In the genomic region with DNA sequence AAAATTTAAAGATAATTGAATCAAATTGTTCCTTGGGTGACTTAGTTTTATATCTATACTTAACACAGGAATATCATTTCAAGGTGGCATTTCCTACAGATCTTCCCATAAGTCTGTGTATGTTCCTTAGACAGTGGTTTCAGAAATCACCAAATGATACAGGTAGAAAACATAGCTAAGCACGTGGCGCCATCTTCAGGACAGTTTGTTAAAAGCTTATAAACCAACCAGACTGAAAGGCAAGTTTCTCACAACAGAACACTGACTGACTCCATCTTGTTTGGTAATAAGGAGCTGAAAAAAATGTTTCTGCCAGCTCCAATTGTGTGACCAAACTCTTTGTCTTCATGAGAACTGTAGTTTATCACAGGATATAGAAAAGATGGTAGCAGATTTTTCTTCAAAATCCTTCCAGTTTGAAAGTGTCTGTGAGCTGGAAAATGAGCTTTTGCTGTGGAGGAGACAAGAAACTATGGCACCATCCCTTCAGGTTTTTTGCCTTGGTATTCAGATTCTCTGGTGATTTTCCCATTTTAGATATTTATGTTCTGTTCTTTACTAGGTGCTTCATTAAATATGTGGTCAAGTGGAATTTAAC, we compare ENCODE assay signal across 8 cellular contexts. TPM values are rescaled to one million over a fixed set of nuclear protein-coding genes. Genes with fewer than 3 reads are reported as not detected.
DNase-seq lines count a peak whose midpoint lies in the region; ATAC-seq and TF ChIP-seq lines count a peak whose summit lies in the region.

No MANE protein-coding gene starts in this region.

- no peak overlapping the region for H3K4me2 ChIP-seq in mesendoderm (ENCODE audit: low read length)

- H2BK120ac ChIP-seq in mesendoderm (ENCODE audit: low read depth, low read length) = no peak overlapping the region

- H3K9me3 Mint-ChIP-seq in CD4-positive, alpha-beta T cell = no peaks in the 10 kb centered on the region
- H3K9me3 Mint-ChIP-seq in activated CD4-positive, alpha-beta memory T cell treated with anti-CD3 and anti-CD28 coated beads for 36 hours = no peaks in the 10 kb centered on the region

- no peak overlapping the region for H3K9ac ChIP-seq in mesendoderm (ENCODE audit: low read length)

- no peaks in the 10 kb centered on the region for H3K79me2 ChIP-seq in mesendoderm (ENCODE audit: control insufficient read depth, insufficient read depth, low read length)

- CTCF ChIA-PET in CD4-positive, alpha-beta T cell (lab: Charles Lee) = interaction anchor here (0.6 to 1.5 kb wide), 5 partner anchors 19 to 656 kb away, joined by 3 to 7 read pairs (median 3); no protein-coding TSS in a partner anchor
- CTCF ChIA-PET in activated CD4-positive, alpha-beta memory T cell treated with anti-CD3 and anti-CD28 coated beads for 36 hours (lab: Charles Lee) = interaction anchor here (0.6 to 3.9 kb wide), 60 partner anchors 8 to 1592 kb away, joined by 3 to 36 read pairs (median 5); a partner anchor contains a TSS

- peak; percentile 72 for TF ChIP-seq CTCF in CD4-positive, alpha-beta T cell (IDR thresholded peaks at IDR 0.05)
- TF ChIP-seq CTCF in HL-60 (IDR thresholded peaks at IDR 0.05; ENCODE audit: insufficient read depth, low read length) = peak; percentile 42

- no peak overlapping the region for H2BK5ac ChIP-seq in mesendoderm (ENCODE audit: low read length)

- no peak overlapping the region for H4K5ac ChIP-seq in mesendoderm (ENCODE audit: low read length)

- no peak overlapping the region for H3K23ac ChIP-seq in mesendoderm (ENCODE audit: low read length)

- no peak overlapping the region for H3K4ac ChIP-seq in mesendoderm (ENCODE audit: low read depth, low read length)

- H3K27ac Mint-ChIP-seq in CD4-positive, alpha-beta T cell = no peak overlapping the region
- H3K27ac Mint-ChIP-seq in activated CD4-positive, alpha-beta memory T cell treated with anti-CD3 and anti-CD28 coated beads for 36 hours = no peak overlapping the region

- no peak overlapping the region for H3K4me3 Mint-ChIP-seq in CD4-positive, alpha-beta T cell
- no peak overlapping the region for H3K4me3 Mint-ChIP-seq in activated CD4-positive, alpha-beta memory T cell treated with anti-CD3 and anti-CD28 coated beads for 36 hours

- no peaks in the 10 kb centered on the region for H3K27me3 ChIP-seq in CD4-positive, alpha-beta T cell (ENCODE audit: control insufficient read depth, insufficient read depth, low read length)
- H3K27me3 ChIP-seq in HL-60 (ENCODE audit: insufficient read depth, poor library complexity, severe bottlenecking) = no peaks in the 10 kb centered on the region
- peaks cover 2% of the 10 kb centered on the region for H3K27me3 ChIP-seq in mesendoderm (ENCODE audit: insufficient read depth, low read length, poor library complexity)

- H4K8ac ChIP-seq in mesendoderm (ENCODE audit: low read depth, low read length) = no peak overlapping the region

- H3K4me1 Mint-ChIP-seq in CD4-positive, alpha-beta T cell (ENCODE audit: low read depth) = no peaks in the 10 kb centered on the region
- no peaks in the 10 kb centered on the region for H3K4me1 Mint-ChIP-seq in activated CD4-positive, alpha-beta memory T cell treated with anti-CD3 and anti-CD28 coated beads for 36 hours (ENCODE audit: low read depth)

- no peaks in the 10 kb centered on the region for H3K9me3 ChIP-seq in CD4-positive, alpha-beta T cell (ENCODE audit: control insufficient read depth, low read length)

- H3K56ac ChIP-seq in mesendoderm (ENCODE audit: low read length) = no peak overlapping the region

- H2BK15ac ChIP-seq in mesendoderm (replicated peaks; ENCODE audit: low read depth) = no peak overlapping the region

- H3K79me1 ChIP-seq in mesendoderm (ENCODE audit: low read length) = no peaks in the 10 kb centered on the region

- H3K4me1 ChIP-seq in mesendoderm (ENCODE audit: control insufficient read depth, low read depth, low read length) = no peaks in the 10 kb centered on the region

- H3K36me3 ChIP-seq in mesendoderm (ENCODE audit: control insufficient read depth, insufficient read depth, low read length) = no peaks in the 10 kb centered on the region

- POLR2A ChIA-PET in CD4-positive, alpha-beta T cell (lab: Charles Lee) = interaction anchor here (0.6 to 1.1 kb wide), 4 partner anchors 9 to 637 kb away, joined by 3 to 4 read pairs (median 4); no protein-coding TSS in a partner anchor
- POLR2A ChIA-PET in activated CD4-positive, alpha-beta memory T cell treated with anti-CD3 and anti-CD28 coated beads for 36 hours (lab: Charles Lee) = interaction anchor here (0.6 to 1.2 kb wide), 2 partner anchors 610 to 621 kb away, joined by 3 to 5 read pairs; no protein-coding TSS in a partner anchor

- DNase-seq in CD4-positive, alpha-beta T cell = peak; percentile 30 to 63 (median 58)
- DNase-seq in HL-60 (ENCODE audit: low read depth in 1 of 2, low spot score in 1 of 2) = peak; percentile 53 to 79
- peak; percentile 97 for DNase-seq in NCI-H82 (lab: John Stamatoyannopoulos, UW)
- DNase-seq in activated CD4-positive, alpha-beta memory T cell treated with anti-CD3 and anti-CD28 coated beads for 36 hours = peak; percentile 75
- DNase-seq in effector CD8-positive, alpha-beta T cell (lab: John Stamatoyannopoulos, UW) = peak; percentile 56
- DNase-seq in mesendoderm = peak; percentile 76
- DNase-seq in stimulated activated CD8-positive, alpha-beta memory T cell treated with anti-CD3 and anti-CD28 coated beads, Interleukin-4, amount 100 ng/mL, for 1 hour (ENCODE audit: low read depth in 2 of 2, low spot score in 1 of 2) = peak; percentile 39 to 42

- H2AK5ac ChIP-seq in mesendoderm (ENCODE audit: low read length) = no peak overlapping the region

- H3K36me3 Mint-ChIP-seq in CD4-positive, alpha-beta T cell (ENCODE audit: low read depth) = no peaks in the 10 kb centered on the region
- no peaks in the 10 kb centered on the region for H3K36me3 Mint-ChIP-seq in activated CD4-positive, alpha-beta memory T cell treated with anti-CD3 and anti-CD28 coated beads for 36 hours

- H3K4me3 ChIP-seq in HL-60 (replicated peaks; ENCODE audit: insufficient read depth, low read length) = no peak overlapping the region
- H3K4me3 ChIP-seq in mesendoderm (ENCODE audit: low read length) = no peak overlapping the region

- no CpG with 5 or more reads among the region's 2 CpGs for WGBS in mesendoderm (ENCODE audit: extremely low coverage, insufficient coverage, low lambda C conversion rate)

- intact Hi-C loops in CD4-positive, alpha-beta T cell (cut with DNase I, micrococcal nuclease) = loop anchor here (1.0 to 10.0 kb wide), 6 partner anchors 140 to 1590 kb away; a partner anchor contains a TSS
- intact Hi-C loops in activated CD4-positive, alpha-beta memory T cell treated with anti-CD3 and anti-CD28 coated beads for 36 hours (cut with micrococcal nuclease) = loop anchor here (1.0 to 10.0 kb wide), 6 partner anchors 142 to 1591 kb away; no protein-coding TSS in a partner anchor

- H3K27me3 Mint-ChIP-seq in CD4-positive, alpha-beta T cell = no peaks in the 10 kb centered on the region
- no peaks in the 10 kb centered on the region for H3K27me3 Mint-ChIP-seq in activated CD4-positive, alpha-beta memory T cell treated with anti-CD3 and anti-CD28 coated beads for 36 hours

- no peak overlapping the region for H3K18ac ChIP-seq in mesendoderm (ENCODE audit: low read length)

- no peak overlapping the region for H3K27ac ChIP-seq in CD4-positive, alpha-beta T cell (ENCODE audit: low read depth, low read length)
- no peak overlapping the region for H3K27ac ChIP-seq in HL-60 (replicated peaks)
- H3K27ac ChIP-seq in mesendoderm (ENCODE audit: low read depth, low read length) = no peak overlapping the region

- ATAC-seq in CD4-positive, alpha-beta T cell (ENCODE audit: poor library complexity) = peak; percentile 80
- peak; percentile 90 for ATAC-seq in GM19455 (IDR thresholded peaks at IDR 0.05; ENCODE audit: unreplicated experiment)

RNA-seq across cellular contexts. Expression of a gene that starts 34.8 kb away (rescaled TPM):
- total RNA-seq in CD4-positive, alpha-beta T cell = not detected
- not detected for total RNA-seq in activated CD4-positive, alpha-beta memory T cell treated with anti-CD3 and anti-CD28 coated beads for 36 hours
- 0.01 TPM for polyA plus RNA-seq in mesendoderm (2013, experiment 1 of 2)
- polyA plus RNA-seq in mesendoderm (2013, experiment 2 of 2) = 0.01 TPM

RNA-seq across cellular contexts. Expression of a gene that starts 58.2 kb away (rescaled TPM):
- total RNA-seq in CD4-positive, alpha-beta T cell = not detected
- total RNA-seq in activated CD4-positive, alpha-beta memory T cell treated with anti-CD3 and anti-CD28 coated beads for 36 hours = not detected
- 0.13 TPM for polyA plus RNA-seq in mesendoderm (2013, experiment 1 of 2)
- 0.06 TPM for polyA plus RNA-seq in mesendoderm (2013, experiment 2 of 2)

Comparison
In these comparisons a context has a peak if more than half of its experiments do, and no peak if none do; other contexts are left out.
1. DNase-seq: peak in every context shown above with its lines; median percentile 97 in NCI-H82; 76 in mesendoderm; 75 in activated CD4-positive, alpha-beta memory T cell treated with anti-CD3 and anti-CD28 coated beads for 36 hours; 66 in HL-60; 58 in CD4-positive, alpha-beta T cell; 56 in effector CD8-positive, alpha-beta T cell; 40 in stimulated activated CD8-positive, alpha-beta memory T cell treated with anti-CD3 and anti-CD28 coated beads, Interleukin-4, amount 100 ng/mL, for 1 hour.